8 cellular contexts compared by ENCODE assay signal in the genomic region with DNA sequence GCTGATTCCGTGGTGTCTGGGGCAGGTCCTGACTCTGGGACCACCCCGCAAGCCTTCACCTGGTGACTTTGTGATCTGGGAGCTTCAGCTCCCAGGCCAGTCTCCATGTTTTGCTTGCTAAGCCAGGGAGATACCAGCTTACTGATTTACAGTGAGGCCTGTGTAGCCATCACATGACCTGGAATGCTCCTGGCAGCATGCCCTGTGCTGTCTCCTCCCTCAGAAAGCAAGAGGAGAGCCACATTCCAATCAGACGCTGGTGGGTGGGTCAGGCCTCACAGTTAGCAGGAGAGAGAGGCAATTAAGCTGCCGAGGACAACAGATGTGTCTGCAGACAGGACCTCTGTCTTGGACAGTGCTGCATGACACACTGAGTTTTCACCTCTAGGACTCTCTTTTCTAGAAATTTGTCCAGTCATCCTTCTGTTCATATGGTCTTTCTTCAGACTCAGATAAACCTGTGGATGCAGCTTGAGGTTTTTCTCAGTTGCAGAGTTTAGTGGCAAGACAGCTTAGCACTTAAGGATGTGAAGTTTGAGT. TPM values are rescaled to one million over a fixed set of nuclear protein-coding genes. Genes with fewer than 3 reads are reported as not detected.
DNase-seq lines count a peak whose midpoint lies in the region; ATAC-seq, FAIRE-seq and TF ChIP-seq lines count a peak whose summit lies in the region.

No MANE protein-coding gene starts in this region.

- intact Hi-C loops in activated CD4-positive, alpha-beta memory T cell treated with anti-CD3 and anti-CD28 coated beads for 36 hours (cut with micrococcal nuclease) = no loop called here

- no peaks in the 10 kb centered on the region for H3K36me3 ChIP-seq in bronchial epithelial cell (ENCODE audit: control insufficient read depth, insufficient read depth, low read length)
- H3K36me3 ChIP-seq in kidney epithelial cell (ENCODE audit: control insufficient read depth, insufficient read depth, low read length) = no peaks in the 10 kb centered on the region
- no peaks in the 10 kb centered on the region for H3K36me3 ChIP-seq in stomach smooth muscle (ENCODE audit: control insufficient read depth in 2 of 2, insufficient read depth in 2 of 2, low read length in 2 of 2)

- no peaks in the 10 kb centered on the region for H3K27me3 Mint-ChIP-seq in activated CD4-positive, alpha-beta memory T cell treated with anti-CD3 and anti-CD28 coated beads for 36 hours
- H3K27me3 Mint-ChIP-seq in activated naive CD8-positive, alpha-beta T cell treated with anti-CD3 and anti-CD28 coated beads for 36 hours = no peaks in the 10 kb centered on the region

- no peaks in the 10 kb centered on the region for H3K36me3 Mint-ChIP-seq in activated CD4-positive, alpha-beta memory T cell treated with anti-CD3 and anti-CD28 coated beads for 36 hours
- H3K36me3 Mint-ChIP-seq in activated naive CD8-positive, alpha-beta T cell treated with anti-CD3 and anti-CD28 coated beads for 36 hours = no peaks in the 10 kb centered on the region

- POLR2A ChIA-PET in activated CD4-positive, alpha-beta memory T cell treated with anti-CD3 and anti-CD28 coated beads for 36 hours (lab: Charles Lee) = interaction anchor here (2.1 kb wide), 1 partner anchor 25 kb away, joined by 7 read pairs; the partner anchor contains the start of gene GRPEL2

- peaks cover 17% of the 10 kb centered on the region for H3K4me1 ChIP-seq in stomach smooth muscle (ENCODE audit: control insufficient read depth, insufficient read depth, low read length)

- peak; percentile 62 for FAIRE-seq in bronchial epithelial cell (lab: Jason Lieb, UNC)

- CTCF ChIA-PET in activated CD4-positive, alpha-beta memory T cell treated with anti-CD3 and anti-CD28 coated beads for 36 hours (lab: Charles Lee) = interaction anchor here (1.2 to 12.4 kb wide), 6 partner anchors 9 to 113 kb away, joined by 3 to 289 read pairs (median 5); partner anchors contain the start of gene GRPEL2

- H3K9me3 Mint-ChIP-seq in activated CD4-positive, alpha-beta memory T cell treated with anti-CD3 and anti-CD28 coated beads for 36 hours = no peaks in the 10 kb centered on the region
- no peaks in the 10 kb centered on the region for H3K9me3 Mint-ChIP-seq in activated naive CD8-positive, alpha-beta T cell treated with anti-CD3 and anti-CD28 coated beads for 36 hours

- no peaks in the 10 kb centered on the region for H3K9me3 ChIP-seq in stomach smooth muscle (ENCODE audit: control insufficient read depth in 2 of 2, low read length in 2 of 2)

- no peak overlapping the region for H3K4me3 Mint-ChIP-seq in activated CD4-positive, alpha-beta memory T cell treated with anti-CD3 and anti-CD28 coated beads for 36 hours
- no peak overlapping the region for H3K4me3 Mint-ChIP-seq in activated naive CD8-positive, alpha-beta T cell treated with anti-CD3 and anti-CD28 coated beads for 36 hours

- H3K4me3 ChIP-seq in bronchial epithelial cell (ENCODE audit: low read depth, low read length) (no peak overlapping the region), kidney epithelial cell (ENCODE audit: low read depth, low read length) (no peak overlapping the region), stomach smooth muscle (ENCODE audit: low read length in 2 of 2) (peak overlapping the region in 1 of 2 donors; percentile 5)

- peak overlapping the region; percentile 3 to 36 for H3K9ac ChIP-seq in stomach smooth muscle (ENCODE audit: low read length in 2 of 2)

- no peak overlapping the region for H3K27ac Mint-ChIP-seq in activated CD4-positive, alpha-beta memory T cell treated with anti-CD3 and anti-CD28 coated beads for 36 hours
- H3K27ac Mint-ChIP-seq in activated naive CD8-positive, alpha-beta T cell treated with anti-CD3 and anti-CD28 coated beads for 36 hours = no peak overlapping the region

- H3K27me3 ChIP-seq in bronchial epithelial cell (ENCODE audit: control insufficient read depth, insufficient read depth, low read length) (no peaks in the 10 kb centered on the region), kidney epithelial cell (ENCODE audit: control insufficient read depth, insufficient read depth, low read length) (no peaks in the 10 kb centered on the region), stomach smooth muscle (ENCODE audit: control insufficient read depth in 1 of 2, insufficient read depth in 2 of 2, low read length in 2 of 2) (no peaks in the 10 kb centered on the region)

- H3K4me1 Mint-ChIP-seq in activated CD4-positive, alpha-beta memory T cell treated with anti-CD3 and anti-CD28 coated beads for 36 hours (ENCODE audit: low read depth) = peaks cover 1% of the 10 kb centered on the region
- no peaks in the 10 kb centered on the region for H3K4me1 Mint-ChIP-seq in activated naive CD8-positive, alpha-beta T cell treated with anti-CD3 and anti-CD28 coated beads for 36 hours

- no peak for TF ChIP-seq CTCF in bronchial epithelial cell (IDR thresholded peaks at IDR 0.05; ENCODE audit: insufficient read depth, low read length, severe bottlenecking)
- TF ChIP-seq CTCF in kidney epithelial cell (IDR thresholded peaks at IDR 0.05; ENCODE audit: insufficient read depth, low read length, poor library complexity, severe bottlenecking) = no peak

- peak overlapping the region; percentile 49 for H3K27ac ChIP-seq in stomach smooth muscle (ENCODE audit: low read length)

- ATAC-seq in GM18867 (IDR thresholded peaks at IDR 0.05; ENCODE audit: unreplicated experiment) = no peak

- DNase-seq in GM04503 (ENCODE audit: low read depth) (peak; percentile 91), NCI-H446 treated with DMSO at 0.1 percent for 48 hours (lab: John Stamatoyannopoulos, UW) (peak; percentile 45), bronchial epithelial cell (ENCODE audit: low read depth) (peak; percentile 88), kidney epithelial cell (ENCODE audit: low read depth) (peak; percentile 94)
- DNase-seq in activated CD4-positive, alpha-beta memory T cell treated with anti-CD3 and anti-CD28 coated beads for 36 hours = no peak
- no peak for DNase-seq in activated naive CD8-positive, alpha-beta T cell treated with anti-CD3 and anti-CD28 coated beads for 36 hours

RNA-seq across cellular contexts. Expression of gene GRPEL2, which starts 24.4 kb away (rescaled TPM):
- total RNA-seq in bronchial epithelial cell = 35.2 and 43.7 TPM in 2 replicates
- total RNA-seq in kidney epithelial cell = 30.3 and 30.7 TPM in 2 replicates
- 10 to 100 TPM; 32.9 to 37.2 TPM for total RNA-seq in activated CD4-positive, alpha-beta memory T cell treated with anti-CD3 and anti-CD28 coated beads for 36 hours
- total RNA-seq in activated naive CD8-positive, alpha-beta T cell treated with anti-CD3 and anti-CD28 coated beads for 36 hours = 10 to 100 TPM; 55.3 to 56.4 TPM

RNA-seq across cellular contexts. Expression of gene PCYOX1L, which starts 37.0 kb away (rescaled TPM):
- 4.2 and 8.4 TPM in 2 replicates for total RNA-seq in bronchial epithelial cell
- total RNA-seq in kidney epithelial cell = 8.6 and 11.9 TPM in 2 replicates
- 10 to 100 TPM; 21.8 to 24.0 TPM for total RNA-seq in activated CD4-positive, alpha-beta memory T cell treated with anti-CD3 and anti-CD28 coated beads for 36 hours
- 10 to 100 TPM; 17.2 to 18.2 TPM for total RNA-seq in activated naive CD8-positive, alpha-beta T cell treated with anti-CD3 and anti-CD28 coated beads for 36 hours

RNA-seq across cellular contexts. Expression of gene AFAP1L1, which starts 49.2 kb away (rescaled TPM):
- total RNA-seq in bronchial epithelial cell (17.4 and 21.9 TPM in 2 replicates), kidney epithelial cell (15.3 and 15.5 TPM in 2 replicates)
- total RNA-seq in activated CD4-positive, alpha-beta memory T cell treated with anti-CD3 and anti-CD28 coated beads for 36 hours = not detected
- under 1 TPM; 0.66 to 0.94 TPM for total RNA-seq in activated naive CD8-positive, alpha-beta T cell treated with anti-CD3 and anti-CD28 coated beads for 36 hours

RNA-seq across cellular contexts. Expression of gene IL17B, which starts 58.2 kb away (rescaled TPM):
- not detected in 2 replicates for total RNA-seq in bronchial epithelial cell
- not detected in 2 replicates for total RNA-seq in kidney epithelial cell
- total RNA-seq in activated CD4-positive, alpha-beta memory T cell treated with anti-CD3 and anti-CD28 coated beads for 36 hours = not detected
- not detected for total RNA-seq in activated naive CD8-positive, alpha-beta T cell treated with anti-CD3 and anti-CD28 coated beads for 36 hours

Comparison
In these comparisons a context has a peak if more than half of its experiments do, and no peak if none do; other contexts are left out.
1. DNase-seq: peak in GM04503 (single experiment), NCI-H446 treated with DMSO at 0.1 percent for 48 hours (single experiment), bronchial epithelial cell (single experiment) and kidney epithelial cell (single experiment); none in activated CD4-positive, alpha-beta memory T cell treated with anti-CD3 and anti-CD28 coated beads for 36 hours (single experiment) and activated naive CD8-positive, alpha-beta T cell treated with anti-CD3 and anti-CD28 coated beads for 36 hours (single experiment).